9 cellular contexts compared by ENCODE assay signal in genomic region chr4:167290684-167291083, GRCh38. TPM values are rescaled to one million over a fixed set of nuclear protein-coding genes. Genes with fewer than 3 reads are reported as not detected.
A peak's percentile ranks its signal among the peaks of the same experiment; 100 is the strongest.
DNase-seq lines count a peak whose midpoint lies in the region; ATAC-seq and TF ChIP-seq lines count a peak whose summit lies in the region.
"Had no signal": no experiment of that assay in that cellular context is flagged by ENCODE, and none has a peak within 500 bp of the region (broad histone marks: within the 10 kb centered on the region; RNA-seq: fewer than 3 reads in every experiment).

No MANE protein-coding gene starts in this region.

- POLR2A ChIA-PET in activated CD4-positive, alpha-beta T cell treated with anti-CD3 and anti-CD28 coated beads, Interleukin-2, amount 10 ng/mL, durations not matched to agents 7 days and 5 days (lab: Charles Lee), result interaction anchor here (0.6 kb wide), 1 partner anchor 57 kb away, joined by 3 read pairs; the partner anchor contains the start of gene SPOCK3

- H3K27ac Mint-ChIP-seq in endothelial cell (ENCODE audit: unreplicated experiment), result no peak overlapping the region
- H3K27ac Mint-ChIP-seq in activated CD4-positive, alpha-beta T cell treated with anti-CD3 and anti-CD28 coated beads, Interleukin-2, amount 10 ng/mL, durations not matched to agents 7 days and 5 days, result no peak overlapping the region

- no peaks in the 10 kb centered on the region for H3K9me3 Mint-ChIP-seq in endothelial cell (ENCODE audit: unreplicated experiment)
- H3K9me3 Mint-ChIP-seq in activated CD4-positive, alpha-beta T cell treated with anti-CD3 and anti-CD28 coated beads, Interleukin-2, amount 10 ng/mL, durations not matched to agents 7 days and 5 days, result peaks cover 7% of the 10 kb centered on the region

- H3K36me3 Mint-ChIP-seq in endothelial cell (ENCODE audit: low read depth, unreplicated experiment), result no peaks in the 10 kb centered on the region
- H3K36me3 Mint-ChIP-seq in activated CD4-positive, alpha-beta T cell treated with anti-CD3 and anti-CD28 coated beads, Interleukin-2, amount 10 ng/mL, durations not matched to agents 7 days and 5 days (ENCODE audit: low read depth), result no peaks in the 10 kb centered on the region

- H3K4me3 Mint-ChIP-seq in endothelial cell (ENCODE audit: unreplicated experiment), result no peak overlapping the region
- H3K4me3 Mint-ChIP-seq in activated CD4-positive, alpha-beta T cell treated with anti-CD3 and anti-CD28 coated beads, Interleukin-2, amount 10 ng/mL, durations not matched to agents 7 days and 5 days, result no peak overlapping the region

- no peaks in the 10 kb centered on the region for H3K4me1 Mint-ChIP-seq in endothelial cell (ENCODE audit: unreplicated experiment)
- no peaks in the 10 kb centered on the region for H3K4me1 Mint-ChIP-seq in activated CD4-positive, alpha-beta T cell treated with anti-CD3 and anti-CD28 coated beads, Interleukin-2, amount 10 ng/mL, durations not matched to agents 7 days and 5 days

- DNase-seq in NCI-H82 (lab: John Stamatoyannopoulos, UW), result peak; percentile 14
- DNase-seq in NCI-H82 treated with DMSO at 0.1 percent for 48 hours (lab: John Stamatoyannopoulos, UW; ENCODE audit: unreplicated experiment), result no peak
- DNase-seq in NCI-H69 (lab: John Stamatoyannopoulos, UW), result peak; percentile 68
- DNase-seq in endothelial cell (ENCODE audit: low spot score), result no peak
- DNase-seq in pons (ENCODE audit: low spot score), result peak; percentile 74
- DNase-seq in activated CD4-positive, alpha-beta T cell treated with anti-CD3 and anti-CD28 coated beads, Interleukin-2, amount 10 ng/mL, durations not matched to agents 7 days and 5 days, result no peak

- H3K27me3 Mint-ChIP-seq in endothelial cell (ENCODE audit: unreplicated experiment), result peaks cover 2% of the 10 kb centered on the region
- H3K27me3 Mint-ChIP-seq in activated CD4-positive, alpha-beta T cell treated with anti-CD3 and anti-CD28 coated beads, Interleukin-2, amount 10 ng/mL, durations not matched to agents 7 days and 5 days, result no peaks in the 10 kb centered on the region

- peak; percentile 48 for TF ChIP-seq CTCF in endothelial cell (IDR thresholded peaks at IDR 0.05; ENCODE audit: unreplicated experiment)

- ATAC-seq in GM21515 (IDR thresholded peaks at IDR 0.05; ENCODE audit: unreplicated experiment) (no peak), HG03571 (IDR thresholded peaks at IDR 0.05; ENCODE audit: unreplicated experiment) (no peak)
- ATAC-seq: gastroesophageal sphincter had no signal

- CTCF ChIA-PET in activated CD4-positive, alpha-beta T cell treated with anti-CD3 and anti-CD28 coated beads, Interleukin-2, amount 10 ng/mL, durations not matched to agents 7 days and 5 days (lab: Charles Lee), result no interaction called here

RNA-seq across cellular contexts. Expression of gene SPOCK3, which starts 56.4 kb away (rescaled TPM):
- total RNA-seq in endothelial cell (ENCODE audit: unreplicated experiment), result 1.9 TPM
- total RNA-seq in activated CD4-positive, alpha-beta T cell treated with anti-CD3 and anti-CD28 coated beads, Interleukin-2, amount 10 ng/mL, durations not matched to agents 7 days and 5 days, result not detected

Comparison
In these comparisons a context has a peak if more than half of its experiments do, and no peak if none do; other contexts are left out.
1. DNase-seq: peak in NCI-H82 (single experiment), NCI-H69 (single experiment) and pons (single experiment); none in NCI-H82 treated with DMSO at 0.1 percent for 48 hours (single experiment), endothelial cell (single experiment) and activated CD4-positive, alpha-beta T cell treated with anti-CD3 and anti-CD28 coated beads, Interleukin-2, amount 10 ng/mL, durations not matched to agents 7 days and 5 days (single experiment).